In genomic region chr22:50507421-50507990, GRCh38 we compare ENCODE assay signal across 1 cellular context.
TF ChIP-seq lines count a peak whose summit lies in the region.

Gene LMF2 (minus strand): TSS chr22:50507702. CDS start chr22:50507675, 27 bp downstream.

TF ChIP-seq in GM12878, 131 proteins besides CTCF, POLR2A, EP300 and RAD21 (continued from another document):
- TF ChIP-seq PRDM15 (CRISPR knock-in tag; IDR thresholded peaks at IDR 0.05) (no peak), POLR2AphosphoS5 (IDR thresholded peaks at IDR 0.05; ENCODE audit: low read length) (0 out of 2 replicates have a peak, but pooled peaks have one; percentile 7), NBN (IDR thresholded peaks at IDR 0.05) (peak; percentile 60; the same call in 1 of the 2 replicates), RB1 (IDR thresholded peaks at IDR 0.05; ENCODE audit: borderline replicate concordance) (peak; percentile 76; the same call in 1 of the 2 replicates), YBX1 (IDR thresholded peaks at IDR 0.05) (no peak), NKRF (conservative IDR thresholded peaks at IDR 0.05) (peak; percentile 87), BRCA1 (IDR thresholded peaks at IDR 0.05; ENCODE audit: low read depth, low read length) (no peak), FOXM1 (IDR thresholded peaks at IDR 0.05; ENCODE audit: low read depth, low read length) (no peak), IKZF1 (conservative IDR thresholded peaks at IDR 0.05) (peak; percentile 53), POLR2AphosphoS2 (IDR thresholded peaks at IDR 0.05; ENCODE audit: low read depth, low read length) (peak; percentile 30; the same call in 1 of the 2 replicates), WRNIP1 (IDR thresholded peaks at IDR 0.05; ENCODE audit: borderline replicate concordance, low read depth, low read length) (no peak), RFX5 (IDR thresholded peaks at IDR 0.05; ENCODE audit: low read depth, low read length) (peak; percentile 25; the same call in 1 of the 2 replicates), CBX5 (IDR thresholded peaks at IDR 0.05; ENCODE audit: low read depth) (no peak), MTA2 (IDR thresholded peaks at IDR 0.05; ENCODE audit: low read depth) (no peak), FOS (IDR thresholded peaks at IDR 0.05; ENCODE audit: borderline replicate concordance, extremely low read depth, insufficient read length) (no peak), BHLHE40 (IDR thresholded peaks at IDR 0.05; ENCODE audit: borderline replicate concordance in 1 of 2, low read depth in 2 of 2, low read length in 1 of 2) (peak in 1 of 2 experiments; percentile 35; a peak in 1 of 4 replicates), CHD1 (IDR thresholded peaks at IDR 0.05; ENCODE audit: low read depth, low read length) (no peak), ZNF622 (IDR thresholded peaks at IDR 0.05) (no peak), SMARCA5 (IDR thresholded peaks at IDR 0.05) (no peak), SP1 (IDR thresholded peaks at IDR 0.05; ENCODE audit: low read depth, low read length) (peak; percentile 22), TAF1 (IDR thresholded peaks at IDR 0.05; ENCODE audit: borderline replicate concordance, low read depth, low read length) (0 out of 2 replicates have a peak, but pooled peaks have one; percentile 59), NFIC (IDR thresholded peaks at IDR 0.05; ENCODE audit: low read depth, low read length) (no peak), EZH2 (IDR thresholded peaks at IDR 0.05; ENCODE audit: borderline replicate concordance, control insufficient read depth, low read depth, low read length) (no peak), LARP7 (IDR thresholded peaks at IDR 0.05) (peak; percentile 78; the same call in 1 of the 2 replicates), IRF5 (IDR thresholded peaks at IDR 0.05; ENCODE audit: borderline replicate concordance) (no peak), YY1 (IDR thresholded peaks at IDR 0.05; ENCODE audit: low read depth, low read length) (peak; percentile 88), E4F1 (IDR thresholded peaks at IDR 0.05; ENCODE audit: borderline replicate concordance, partially characterized antibody) (no peak), SMC3 (IDR thresholded peaks at IDR 0.05; ENCODE audit: borderline replicate concordance, low read length) (no peak), DPF2 (IDR thresholded peaks at IDR 0.05) (peak; percentile 45; the same call in 1 of the 2 replicates), TARDBP (IDR thresholded peaks at IDR 0.05; ENCODE audit: borderline replicate concordance) (no peak), GATAD2B (conservative IDR thresholded peaks at IDR 0.05; ENCODE audit: low read depth) (peak; percentile 62; the same call in 1 of the 2 replicates), RELB (IDR thresholded peaks at IDR 0.05; ENCODE audit: low read depth) (0 out of 2 replicates have a peak, but pooled peaks have one; percentile 18)
